13 cellular contexts compared by ENCODE assay signal in the genomic region with DNA sequence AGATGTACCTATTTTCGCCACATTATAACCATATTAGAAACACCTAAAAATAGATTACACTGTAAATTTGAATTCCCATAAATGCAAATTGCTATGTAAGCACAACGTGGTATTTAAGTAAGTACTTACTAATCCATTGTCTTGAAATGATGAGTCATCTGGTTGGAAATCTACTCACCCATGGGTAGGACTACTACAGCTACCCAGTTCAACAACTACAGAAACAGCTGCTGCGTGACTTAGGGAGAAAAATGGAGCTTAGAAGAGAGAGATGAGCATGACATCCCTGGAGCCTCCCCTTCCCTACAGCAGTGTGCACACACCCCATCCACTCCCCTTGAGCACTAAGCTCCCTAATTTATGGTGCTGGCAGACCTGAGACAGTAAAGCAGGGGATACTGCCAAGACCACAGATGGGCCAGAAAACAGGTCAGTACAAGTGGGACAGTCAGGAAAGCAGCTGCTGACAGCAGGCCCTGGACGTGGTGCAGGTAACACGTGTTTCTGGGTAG. TPM values are rescaled to one million over a fixed set of nuclear protein-coding genes. Genes with fewer than 3 reads are reported as not detected.
A peak's percentile ranks its signal among the peaks of the same experiment; 100 is the strongest.
DNase-seq lines count a peak whose midpoint lies in the region; ATAC-seq and TF ChIP-seq lines count a peak whose summit lies in the region.
"Had no signal": no experiment of that assay in that cellular context is flagged by ENCODE, and none has a peak within 500 bp of the region (broad histone marks: within the 10 kb centered on the region; RNA-seq: fewer than 3 reads in every experiment).

No MANE protein-coding gene starts in this region.

- no peak for TF ChIP-seq POLR2A in testis (IDR thresholded peaks at IDR 0.05)
- no peak for TF ChIP-seq POLR2A in stomach (IDR thresholded peaks at IDR 0.05)

- peaks cover 10% of the 10 kb centered on the region for H3K4me1 Mint-ChIP-seq in activated CD4-positive, alpha-beta T cell treated with anti-CD3 and anti-CD28 coated beads for 36 hours
- peaks cover 27 to 55% of the 10 kb centered on the region in 2 donors for H3K4me1 Mint-ChIP-seq in stimulated activated naive B cell treated with anti-CD40 and anti-IgM and Interleukin-4, amounts not matched to agents 10 μg/mL and 1 μg/mL and 100 μg/mL, for 72 hours

- no peaks in the 10 kb centered on the region for H3K27me3 ChIP-seq in ascending aorta
- no peaks in the 10 kb centered on the region for H3K27me3 ChIP-seq in testis
- no peaks in the 10 kb centered on the region for H3K27me3 ChIP-seq in stomach
- H3K27me3 ChIP-seq: pancreas, upper lobe of right lung had no signal

- no peak for TF ChIP-seq CTCF in ascending aorta (IDR thresholded peaks at IDR 0.05)
- no peak for TF ChIP-seq CTCF in testis (IDR thresholded peaks at IDR 0.05)
- TF ChIP-seq CTCF in stomach (IDR thresholded peaks at IDR 0.05) = no peak

- no peak overlapping the region for H3K4me3 ChIP-seq in ascending aorta
- no peak overlapping the region for H3K4me3 ChIP-seq in testis
- no peak overlapping the region for H3K4me3 ChIP-seq in stomach
- H3K4me3 ChIP-seq: pancreas, upper lobe of right lung had no signal

- H3K27me3 Mint-ChIP-seq in activated CD4-positive, alpha-beta T cell treated with anti-CD3 and anti-CD28 coated beads for 36 hours = no peaks in the 10 kb centered on the region
- no peaks in the 10 kb centered on the region for H3K27me3 Mint-ChIP-seq in stimulated activated naive B cell treated with anti-CD40 and anti-IgM and Interleukin-4, amounts not matched to agents 10 μg/mL and 1 μg/mL and 100 μg/mL, for 72 hours

- intact Hi-C loops in activated CD4-positive, alpha-beta T cell treated with anti-CD3 and anti-CD28 coated beads for 36 hours (cut with DNase I, micrococcal nuclease) = no loop called here
- intact Hi-C loops in ascending aorta (cut with DNase I) = no loop called here
- intact Hi-C loops in testis (cut with DNase I; ENCODE audit: low total_unique reads) = no loop called here
- intact Hi-C loops in stomach (cut with DNase I; ENCODE audit: low total_unique reads) = no loop called here

- H3K27ac Mint-ChIP-seq in activated CD4-positive, alpha-beta T cell treated with anti-CD3 and anti-CD28 coated beads for 36 hours = no peak overlapping the region
- peak overlapping the region; percentile 89 for H3K27ac Mint-ChIP-seq in stimulated activated naive B cell treated with anti-CD40 and anti-IgM and Interleukin-4, amounts not matched to agents 10 μg/mL and 1 μg/mL and 100 μg/mL, for 72 hours
- H3K27ac Mint-ChIP-seq: activated B cell treated with CpG ODN at 0.5 μM for 24 hours, B cell had no signal

- H3K27ac ChIP-seq in ascending aorta (no peak overlapping the region), testis (no peak overlapping the region), stomach (no peak overlapping the region)
- H3K27ac ChIP-seq: HL-60, pancreas, upper lobe of right lung had no signal

- no peaks in the 10 kb centered on the region for H3K9me3 Mint-ChIP-seq in activated CD4-positive, alpha-beta T cell treated with anti-CD3 and anti-CD28 coated beads for 36 hours (ENCODE audit: low read depth)
- peaks cover 2 to 4% of the 10 kb centered on the region in 2 donors for H3K9me3 Mint-ChIP-seq in stimulated activated naive B cell treated with anti-CD40 and anti-IgM and Interleukin-4, amounts not matched to agents 10 μg/mL and 1 μg/mL and 100 μg/mL, for 72 hours
- H3K9me3 Mint-ChIP-seq: activated B cell treated with CpG ODN at 0.5 μM for 24 hours had no signal

- peak; percentile 94 for ATAC-seq in activated CD4-positive, alpha-beta T cell treated with anti-CD3 and anti-CD28 coated beads for 36 hours
- ATAC-seq in HG03442 (IDR thresholded peaks at IDR 0.05; ENCODE audit: unreplicated experiment) = peak; percentile 58
- ATAC-seq in stimulated activated naive B cell treated with anti-CD40 and anti-IgM and Interleukin-4, amounts not matched to agents 10 μg/mL and 1 μg/mL and 100 μg/mL, for 72 hours (replicated peaks) = peak; percentile 33 to 49
- ATAC-seq: upper lobe of right lung had no signal

- no peaks in the 10 kb centered on the region for H3K9me3 ChIP-seq in ascending aorta
- H3K9me3 ChIP-seq in testis = no peaks in the 10 kb centered on the region
- H3K9me3 ChIP-seq in stomach = no peaks in the 10 kb centered on the region
- H3K9me3 ChIP-seq: pancreas, upper lobe of right lung had no signal

- H3K4me1 ChIP-seq in ascending aorta = no peaks in the 10 kb centered on the region
- H3K4me1 ChIP-seq in testis = no peaks in the 10 kb centered on the region
- H3K4me1 ChIP-seq in stomach = no peaks in the 10 kb centered on the region
- H3K4me1 ChIP-seq: pancreas, upper lobe of right lung had no signal

- DNase-seq in activated CD4-positive, alpha-beta T cell treated with anti-CD3 and anti-CD28 coated beads for 36 hours = no peak
- no peak for DNase-seq in activated CD4-positive, alpha-beta T cell treated with anti-CD3 and anti-CD28 coated beads for 4 hours
- DNase-seq in amniotic epithelial cell (ENCODE audit: low read depth) (peak; percentile 4), ascending aorta (ENCODE audit: low spot score in 2 of 2) (no peak), testis (no peak), stomach (no peak)
- no peak for DNase-seq in stimulated activated naive B cell treated with anti-CD40 and anti-IgM and Interleukin-4, amounts not matched to agents 10 μg/mL and 1 μg/mL and 100 μg/mL, for 72 hours
- DNase-seq: activated B cell treated with CpG ODN at 0.5 μM for 24 hours, pancreas, upper lobe of right lung had no signal

- CTCF ChIA-PET in activated CD4-positive, alpha-beta T cell treated with anti-CD3 and anti-CD28 coated beads for 36 hours (lab: Charles Lee) = no interaction called here

- WGBS in testis, 2 donors = 71 to 73% methylated on average over 5 of the region's 5 CpGs
- WGBS in stomach, 5 donors = 62 to 72% (median 67%) methylated on average over 5 of the region's 5 CpGs

- POLR2A ChIA-PET in activated CD4-positive, alpha-beta T cell treated with anti-CD3 and anti-CD28 coated beads for 36 hours (lab: Charles Lee) = interaction anchor here (0.6 kb wide), 2 partner anchors 88 to 305 kb away, joined by 3 to 9 read pairs; no protein-coding TSS in a partner anchor

- peaks cover 8% of the 10 kb centered on the region for H3K36me3 Mint-ChIP-seq in activated CD4-positive, alpha-beta T cell treated with anti-CD3 and anti-CD28 coated beads for 36 hours (ENCODE audit: low read depth)
- H3K36me3 Mint-ChIP-seq in stimulated activated naive B cell treated with anti-CD40 and anti-IgM and Interleukin-4, amounts not matched to agents 10 μg/mL and 1 μg/mL and 100 μg/mL, for 72 hours = peaks cover 26 to 35% of the 10 kb centered on the region in 2 donors

- H3K4me3 Mint-ChIP-seq in activated CD4-positive, alpha-beta T cell treated with anti-CD3 and anti-CD28 coated beads for 36 hours = no peak overlapping the region
- peak overlapping the region; percentile 42 to 58 for H3K4me3 Mint-ChIP-seq in stimulated activated naive B cell treated with anti-CD40 and anti-IgM and Interleukin-4, amounts not matched to agents 10 μg/mL and 1 μg/mL and 100 μg/mL, for 72 hours
- H3K4me3 Mint-ChIP-seq: activated B cell treated with CpG ODN at 0.5 μM for 24 hours, B cell had no signal

- no peaks in the 10 kb centered on the region for H3K36me3 ChIP-seq in ascending aorta
- H3K36me3 ChIP-seq in testis (ENCODE audit: low read depth, missing control alignments) = no peaks in the 10 kb centered on the region
- no peaks in the 10 kb centered on the region for H3K36me3 ChIP-seq in stomach
- H3K36me3 ChIP-seq: pancreas, upper lobe of right lung had no signal

- TF ChIP-seq EP300 in stomach (IDR thresholded peaks at IDR 0.05) = no peak

RNA-seq across cellular contexts. Expression of gene RRAGD, which starts 26.9 kb away (rescaled TPM):
- 10 to 100 TPM; 19.6 to 20.1 TPM for total RNA-seq in activated CD4-positive, alpha-beta T cell treated with anti-CD3 and anti-CD28 coated beads for 36 hours
- total RNA-seq in ascending aorta = 9.2 TPM
- total RNA-seq in testis = 10 to 100 TPM; 17.0 to 19.4 TPM
- polyA plus RNA-seq in testis (ENCODE audit: insufficient read depth, low read depth, low replicate concordance) = 27.0 TPM
- 10 to 100 TPM in 1 of 5 donors, 1 to 10 TPM in 4; 1.7 to 45.1 (median 4.0) TPM for total RNA-seq in stomach
- 1 to 10 TPM; 4.1 to 4.8 (median 4.7) TPM for polyA plus RNA-seq in stomach

RNA-seq across cellular contexts. Expression of gene UBE2J1, which starts 32.7 kb away (rescaled TPM):
- total RNA-seq in activated CD4-positive, alpha-beta T cell treated with anti-CD3 and anti-CD28 coated beads for 36 hours = 10 to 100 TPM; 18.7 to 21.7 TPM
- total RNA-seq in ascending aorta (29.5 TPM), testis (10 to 100 TPM; 28.7 to 38.4 TPM), stomach (10 to 100 TPM in 4 of 5 donors, 1 to 10 TPM in 1; 5.2 to 58.6 (median 12.5) TPM)
- polyA plus RNA-seq in testis (ENCODE audit: insufficient read depth, low read depth, low replicate concordance) (47.3 TPM), stomach (10 to 100 TPM; 17.7 to 48.7 (median 30.3) TPM)

RNA-seq across cellular contexts. Expression of gene ANKRD6, which starts 47.7 kb away (rescaled TPM):
- 1 to 10 TPM; 2.8 to 2.9 TPM for total RNA-seq in activated CD4-positive, alpha-beta T cell treated with anti-CD3 and anti-CD28 coated beads for 36 hours
- total RNA-seq in ascending aorta = 32.2 TPM
- total RNA-seq in testis = 10 to 100 TPM; 29.8 to 52.8 TPM
- polyA plus RNA-seq in testis (ENCODE audit: insufficient read depth, low read depth, low replicate concordance) = 20.9 TPM
- total RNA-seq in stomach = 100 to 1,000 TPM in 1 of 5 donors, 10 to 100 TPM in 2, 1 to 10 TPM in 2; 4.2 to 145 (median 10.1) TPM
- polyA plus RNA-seq in stomach = 1 to 10 TPM; 2.1 to 5.8 (median 3.7) TPM

Comparison
In these comparisons a context has a peak if more than half of its experiments do, and no peak if none do; other contexts are left out.
1. ATAC-seq: peak in every context shown above with its lines; median percentile 94 in activated CD4-positive, alpha-beta T cell treated with anti-CD3 and anti-CD28 coated beads for 36 hours; 58 in HG03442; 41 in stimulated activated naive B cell treated with anti-CD40 and anti-IgM and Interleukin-4, amounts not matched to agents 10 μg/mL and 1 μg/mL and 100 μg/mL, for 72 hours.